In genomic region chr3:88038561-88038960, GRCh38 we compare ENCODE assay signal across 18 cellular contexts. TPM values are rescaled to one million over a fixed set of nuclear protein-coding genes. Genes with fewer than 3 reads are reported as not detected.
DNase-seq lines count a peak whose midpoint lies in the region; ATAC-seq and TF ChIP-seq lines count a peak whose summit lies in the region.
"Had no signal": no experiment of that assay in that cellular context is flagged by ENCODE, and none has a peak within 500 bp of the region (broad histone marks: within the 10 kb centered on the region; RNA-seq: fewer than 3 reads in every experiment).

No MANE protein-coding gene starts in this region.

- H3K4me1 Mint-ChIP-seq in HFFc6 (ENCODE audit: low read depth): peaks cover 34% of the 10 kb centered on the region
- H3K4me1 Mint-ChIP-seq: central memory CD8-positive, alpha-beta T cell; WTC11 had no signal

- H4K20me1 ChIP-seq in smooth muscle cell (ENCODE audit: low read depth): no peaks in the 10 kb centered on the region

- 17% methylated on average over 2 of the region's 2 CpGs for WGBS in smooth muscle cell (ENCODE audit: low lambda C conversion rate)

- no peak overlapping the region for H2AFZ ChIP-seq in smooth muscle cell (ENCODE audit: low read depth)

- ATAC-seq in HG03108 (IDR thresholded peaks at IDR 0.05; ENCODE audit: unreplicated experiment): no peak
- ATAC-seq: activated CD8-positive, alpha-beta T cell treated with anti-CD3 and anti-CD28 coated beads for 36 hours; activated T-cell treated with anti-CD3 and anti-CD28 coated beads, Interleukin-2, amount 50 U/mL, for 72 hours; left cardiac atrium; WTC11 had no signal

- in situ Hi-C loops in astrocyte of the spinal cord (cut with HindIII; ENCODE audit: low sequenced_read_pairs): no loop called here

- H3K4me1 ChIP-seq in smooth muscle cell (ENCODE audit: low read depth): no peaks in the 10 kb centered on the region
- H3K4me1 ChIP-seq in effector memory CD4-positive, alpha-beta T cell (ENCODE audit: control insufficient read depth, insufficient read depth, low read length, poor library complexity, severe bottlenecking): no peaks in the 10 kb centered on the region

- H3K4me3 Mint-ChIP-seq in HFFc6: no peak overlapping the region
- H3K4me3 Mint-ChIP-seq: activated CD8-positive, alpha-beta T cell treated with anti-CD3 and anti-CD28 coated beads for 36 hours; activated naive CD8-positive, alpha-beta T cell; activated T-cell treated with anti-CD3 and anti-CD28 coated beads, Interleukin-2, amount 50 U/mL, for 72 hours; central memory CD8-positive, alpha-beta T cell; WTC11 had no signal

- H3K9me3 Mint-ChIP-seq in HFFc6: no peaks in the 10 kb centered on the region
- H3K9me3 Mint-ChIP-seq: activated CD8-positive, alpha-beta T cell treated with anti-CD3 and anti-CD28 coated beads for 36 hours; activated T-cell treated with anti-CD3 and anti-CD28 coated beads, Interleukin-2, amount 50 U/mL, for 72 hours; central memory CD8-positive, alpha-beta T cell had no signal

- no peaks in the 10 kb centered on the region for H3F3A ChIP-seq in smooth muscle cell (ENCODE audit: low read depth)

- no peaks in the 10 kb centered on the region for H3K9me3 ChIP-seq in smooth muscle cell (replicated peaks; ENCODE audit: low read depth)
- H3K9me3 ChIP-seq in effector memory CD4-positive, alpha-beta T cell (ENCODE audit: control insufficient read depth, low read length): no peaks in the 10 kb centered on the region
- H3K9me3 ChIP-seq: heart right ventricle had no signal

- no peaks in the 10 kb centered on the region for H3K79me2 ChIP-seq in smooth muscle cell (ENCODE audit: low read depth)

- H3K9ac ChIP-seq in smooth muscle cell (ENCODE audit: low read depth): no peak overlapping the region

- H3K36me3 Mint-ChIP-seq in HFFc6 (ENCODE audit: low read depth): no peaks in the 10 kb centered on the region
- H3K36me3 Mint-ChIP-seq: activated naive CD8-positive, alpha-beta T cell; WTC11 had no signal

- peak; percentile 45 for DNase-seq in AG08396 (ENCODE audit: low spot score)
- peak; percentile 82 for DNase-seq in HFFc6
- peak; percentile 26 for DNase-seq in astrocyte of the spinal cord (ENCODE audit: low read depth, low spot score)
- DNase-seq in glomerular visceral epithelial cell (ENCODE audit: extremely low spot score): peak; percentile 5
- DNase-seq in smooth muscle cell (lab: John Stamatoyannopoulos, UW; ENCODE audit: unreplicated experiment): no peak
- no peak for DNase-seq in effector memory CD4-positive, alpha-beta T cell
- DNase-seq in NCI-H128 (lab: John Stamatoyannopoulos, UW; ENCODE audit: unreplicated experiment): no peak
- DNase-seq: activated CD8-positive, alpha-beta T cell treated with anti-CD3 and anti-CD28 coated beads for 36 hours; activated T-cell treated with anti-CD3 and anti-CD28 coated beads, Interleukin-2, amount 50 U/mL, for 72 hours; GDM1; heart right ventricle; left cardiac atrium; NCI-H187 treated with DMSO at 0.1 percent for 48 hours; NCI-H526 had no signal

- H3K4me3 ChIP-seq in astrocyte of the spinal cord (ENCODE audit: low read depth, low read length): no peak overlapping the region
- no peak overlapping the region for H3K4me3 ChIP-seq in smooth muscle cell
- H3K4me3 ChIP-seq in effector memory CD4-positive, alpha-beta T cell (ENCODE audit: insufficient read depth, low read depth, low read length, poor library complexity, severe bottlenecking): no peak overlapping the region
- H3K4me3 ChIP-seq: heart right ventricle had no signal

- no peak overlapping the region for H3K27ac ChIP-seq in smooth muscle cell (ENCODE audit: low read depth)
- H3K27ac ChIP-seq in effector memory CD4-positive, alpha-beta T cell (ENCODE audit: insufficient read depth, low read length, poor library complexity, severe bottlenecking): no peak overlapping the region
- H3K27ac ChIP-seq: heart right ventricle had no signal

- peak overlapping the region; percentile 17; the same call in 1 of the 2 replicates for H3K27ac Mint-ChIP-seq in HFFc6
- H3K27ac Mint-ChIP-seq: activated CD8-positive, alpha-beta T cell treated with anti-CD3 and anti-CD28 coated beads for 36 hours; activated naive CD8-positive, alpha-beta T cell; activated T-cell treated with anti-CD3 and anti-CD28 coated beads, Interleukin-2, amount 50 U/mL, for 72 hours; WTC11 had no signal

- no peak overlapping the region for H3K4me2 ChIP-seq in smooth muscle cell

- H3K36me3 ChIP-seq in smooth muscle cell (ENCODE audit: low read depth): no peaks in the 10 kb centered on the region
- H3K36me3 ChIP-seq in effector memory CD4-positive, alpha-beta T cell (ENCODE audit: control insufficient read depth, insufficient read depth, low read length): no peaks in the 10 kb centered on the region
- H3K36me3 ChIP-seq: heart right ventricle had no signal

- no peak for TF ChIP-seq CTCF in HFFc6 (IDR thresholded peaks at IDR 0.05)
- TF ChIP-seq CTCF in astrocyte of the spinal cord (IDR thresholded peaks at IDR 0.05; ENCODE audit: low read depth, low read length): no peak
- no peak for TF ChIP-seq CTCF in smooth muscle cell (IDR thresholded peaks at IDR 0.05; ENCODE audit: borderline replicate concordance, insufficient read depth, poor library complexity, severe bottlenecking)

- H3K27me3 ChIP-seq in smooth muscle cell (ENCODE audit: low read depth): no peaks in the 10 kb centered on the region
- H3K27me3 ChIP-seq in effector memory CD4-positive, alpha-beta T cell (replicated peaks; ENCODE audit: control insufficient read depth, insufficient read depth, low read length, poor library complexity, severe bottlenecking): no peaks in the 10 kb centered on the region
- H3K27me3 ChIP-seq: heart right ventricle had no signal

- peaks cover 3% of the 10 kb centered on the region; the same call in 1 of the 2 replicates for H3K27me3 Mint-ChIP-seq in HFFc6 (ENCODE audit: insufficient read depth)
- H3K27me3 Mint-ChIP-seq: activated CD8-positive, alpha-beta T cell treated with anti-CD3 and anti-CD28 coated beads for 36 hours; central memory CD8-positive, alpha-beta T cell had no signal

RNA-seq across cellular contexts. Expression of gene CGGBP1, which starts 20.2 kb away (rescaled TPM):
- 10 to 100 TPM; 54.7 to 75.0 (median 60.9) TPM for total RNA-seq in HFFc6 (2021; fragmentation: NEBNext Ultra II Directional; extraction: Animal tissue kit (Norgen Biotek cat#: 25700))
- 62.3 and 82.2 TPM in 2 replicates for total RNA-seq in smooth muscle cell
- polyA plus RNA-seq in smooth muscle cell: 38.3 and 38.7 TPM in 2 replicates

RNA-seq across cellular contexts. Expression of gene ZNF654, which starts 20.5 kb away (rescaled TPM):
- total RNA-seq in HFFc6 (2021; fragmentation: NEBNext Ultra II Directional; extraction: Animal tissue kit (Norgen Biotek cat#: 25700)): 10 to 100 TPM; 11.5 to 15.5 (median 14.4) TPM
- 21.2 and 22.9 TPM in 2 replicates for total RNA-seq in smooth muscle cell
- 4.9 and 6.4 TPM in 2 replicates for polyA plus RNA-seq in smooth muscle cell

Comparison
In these comparisons a context has a peak if more than half of its experiments do, and no peak if none do; other contexts are left out.
1. DNase-seq: peak in AG08396 (single experiment), HFFc6 (single experiment), astrocyte of the spinal cord (single experiment) and glomerular visceral epithelial cell (single experiment); none in smooth muscle cell (single experiment), effector memory CD4-positive, alpha-beta T cell (0 of 3) and NCI-H128 (single experiment).